Comparison of ENCODE assay signal across 1 cellular context in the genomic region with DNA sequence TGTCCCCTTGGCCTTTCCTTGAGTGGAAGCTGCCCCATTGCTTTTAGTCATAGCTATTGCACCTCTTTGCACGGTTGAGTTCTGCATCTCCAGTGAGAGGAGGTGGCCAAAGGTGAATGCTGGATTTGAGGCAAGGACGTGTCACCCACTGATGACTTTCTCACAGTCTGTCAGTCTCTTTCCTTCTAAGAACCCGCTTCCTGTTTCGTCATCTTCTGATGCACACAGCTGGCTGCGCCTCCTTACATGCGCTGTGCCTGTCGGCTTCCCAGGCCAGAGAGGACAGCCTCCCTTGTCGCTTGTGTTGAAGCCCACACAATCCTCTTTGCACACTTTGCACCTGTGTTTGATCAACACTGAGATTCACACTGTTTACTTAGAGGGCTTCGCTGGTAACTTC.
TF ChIP-seq lines count a peak whose summit lies in the region.

No MANE protein-coding gene starts in this region.

TF ChIP-seq in HepG2, 621 proteins besides CTCF, POLR2A, EP300 and RAD21:
- no peak for TF ChIP-seq ZNF17 (CRISPR knock-in tag; IDR thresholded peaks at IDR 0.05)
